In genomic region chr1:217417363-217417762, GRCh38 we compare ENCODE assay signal across 1 cellular context.
TF ChIP-seq lines count a peak whose summit lies in the region.

No MANE protein-coding gene starts in this region.

TF ChIP-seq in GM23338, 12 proteins besides CTCF, POLR2A, EP300 and RAD21 (continued from another document):
- TF ChIP-seq JUNB (IDR thresholded peaks at IDR 0.05; ENCODE audit: unreplicated experiment) (no peak), EZH2 (IDR thresholded peaks at IDR 0.05; ENCODE audit: low read depth, unreplicated experiment) (no peak), REST (IDR thresholded peaks at IDR 0.05; ENCODE audit: unreplicated experiment) (no peak), ZNF331 (CRISPR knock-in tag; IDR thresholded peaks at IDR 0.05; ENCODE audit: low read depth) (no peak), POLR2AphosphoS5 (IDR thresholded peaks at IDR 0.05; ENCODE audit: low read depth) (no peak), ETS1 (IDR thresholded peaks at IDR 0.05) (no peak), ZNF114 (CRISPR knock-in tag; IDR thresholded peaks at IDR 0.05) (no peak), EZH2phosphoT487 (IDR thresholded peaks at IDR 0.05; ENCODE audit: unreplicated experiment) (no peak)
